In the genomic region with DNA sequence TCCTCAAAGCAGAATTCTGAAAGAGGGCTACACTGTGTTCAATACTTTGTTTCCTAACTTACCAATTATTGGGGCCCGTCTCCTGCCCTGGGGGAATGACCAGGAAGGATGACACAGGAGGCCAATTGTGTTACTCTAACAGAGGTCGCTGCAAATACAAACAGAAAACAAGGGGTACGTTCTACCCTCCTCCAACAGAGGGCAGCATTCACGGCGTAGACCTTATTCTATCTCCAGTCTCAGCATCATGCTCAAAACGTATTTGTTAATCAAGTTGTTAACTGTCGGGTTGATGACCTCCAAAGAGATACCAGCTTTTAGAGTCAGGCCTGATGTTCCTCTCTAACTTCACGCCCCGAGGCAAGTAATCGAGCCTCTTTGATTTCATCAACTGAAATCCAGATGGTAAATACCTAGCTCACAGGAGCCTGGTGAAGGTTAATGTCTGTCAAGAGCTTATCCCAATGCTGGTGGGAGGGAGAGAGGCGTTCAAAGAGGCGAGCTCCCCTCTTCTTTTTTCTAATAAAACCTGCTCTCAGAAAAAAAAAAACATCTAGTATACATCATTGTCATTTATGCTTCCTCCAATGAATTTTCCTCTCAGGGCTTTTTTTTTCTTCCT, we compare ENCODE assay signal across 8 cellular contexts.
DNase-seq lines count a peak whose midpoint lies in the region; ATAC-seq, FAIRE-seq and TF ChIP-seq lines count a peak whose summit lies in the region.

No MANE protein-coding gene starts in this region.

- BruUV-seq in A673 (replicated peaks; lab: Mats Ljungman, UMichigan) = no TSS peak

- TF ChIP-seq EP300 in H1 (IDR thresholded peaks at IDR 0.05; ENCODE audit: borderline replicate concordance in 1 of 2, low read depth in 2 of 2, low read length in 2 of 2) = no peak

- intact Hi-C loops in A673 (cut with micrococcal nuclease; ENCODE audit: unreplicated experiment) = loop anchor here (5.0 to 10.0 kb wide), 3 partner anchors 258 to 573 kb away; no protein-coding TSS in a partner anchor
- intact Hi-C loops in psoas muscle (cut with DNase I) = no loop called here
- intact Hi-C loops in cardiac septum (cut with DNase I) = no loop called here

- H3K27me3 ChIP-seq in A673 (replicated peaks; ENCODE audit: insufficient read depth, low read depth, low read length, poor library complexity) = no peaks in the 10 kb centered on the region
- H3K27me3 ChIP-seq in H1 (replicated peaks in 1 of 4; ENCODE audit: control insufficient read depth in 3 of 4, extremely low read depth in 1 of 4, insufficient read depth in 3 of 4, low read length in 3 of 4) = no peaks in the 10 kb centered on the region
- H3K27me3 ChIP-seq in psoas muscle (ENCODE audit: insufficient read depth in 3 of 3, low read length in 2 of 3) = no peaks in the 10 kb centered on the region

- no peak overlapping the region for H2BK120ac ChIP-seq in H1 (replicated peaks; ENCODE audit: low read depth, low read length)

- H4K5ac ChIP-seq in H1 (ENCODE audit: insufficient read length, low read depth, low read length) = no peak overlapping the region

- peak overlapping the region; percentile 92; the same call in 1 of the 2 replicates for H2AFZ ChIP-seq in H1 (ENCODE audit: low read length)

- peak; percentile 86 for FAIRE-seq in H1 (lab: Jason Lieb, UNC)

- H3K9me3 ChIP-seq in A673 (ENCODE audit: low read depth, low read length, poor library complexity, severe bottlenecking) (no peaks in the 10 kb centered on the region), H1 (ENCODE audit: insufficient read depth in 2 of 2, low read depth in 1 of 2, low read length in 1 of 2) (no peaks in the 10 kb centered on the region), psoas muscle (no peaks in the 10 kb centered on the region)

- H3K27ac ChIP-seq in A673 (ENCODE audit: low read depth, low read length, poor library complexity, severe bottlenecking) (no peak overlapping the region), H1 (ENCODE audit: low read depth, low read length) (no peak overlapping the region), psoas muscle (no peak overlapping the region)

- H3K18ac ChIP-seq in H1 (ENCODE audit: extremely low read depth, low read length) = no peak overlapping the region

- H3K4me2 ChIP-seq in H1 (ENCODE audit: insufficient read depth in 1 of 2, low read depth in 2 of 2, low read length in 2 of 2) = no peak overlapping the region

- H4K20me1 ChIP-seq in H1 (replicated peaks in 1 of 2; ENCODE audit: control insufficient read depth in 1 of 2, insufficient read depth in 2 of 2, low read length in 2 of 2) = no peaks in the 10 kb centered on the region

- H2AK5ac ChIP-seq in H1 (ENCODE audit: low read depth, low read length) = no peak overlapping the region

- no peak overlapping the region for H3K4ac ChIP-seq in H1 (replicated peaks; ENCODE audit: insufficient read length, low read depth, low read length)

- TF ChIP-seq POLR2A in H1 (IDR thresholded peaks at IDR 0.05; ENCODE audit: control extremely low read depth in 1 of 2, low read depth in 2 of 2, low read length in 2 of 2) = no peak

- H3K79me1 ChIP-seq in H1 (ENCODE audit: low read depth, low read length) = no peaks in the 10 kb centered on the region

- H3K79me2 ChIP-seq in H1 (ENCODE audit: control insufficient read depth in 1 of 2, insufficient read depth in 2 of 2, low read length in 2 of 2) = no peaks in the 10 kb centered on the region

- ATAC-seq in psoas muscle (no peak), GM19324 (IDR thresholded peaks at IDR 0.05; ENCODE audit: low FRiP score, unreplicated experiment) (no peak)

- POLR2A ChIA-PET in A673 (lab: Charles Lee; ENCODE audit: low non-redundant PET) = no interaction called here
- POLR2A ChIA-PET in H1 (lab: Charles Lee; ENCODE audit: partially characterized antibody) = interaction anchor here (0.6 kb wide), 1 partner anchor 35 kb away, joined by 4 read pairs; no protein-coding TSS in a partner anchor

- no peak overlapping the region for H3K23ac ChIP-seq in H1 (ENCODE audit: insufficient read length)

- no peak overlapping the region for H2BK12ac ChIP-seq in H1 (ENCODE audit: low read depth, low read length)

- H2BK15ac ChIP-seq in H1 (ENCODE audit: low read length) = no peak overlapping the region

- peak; percentile 70 to 78 for TF ChIP-seq RAD21 in H1 (IDR thresholded peaks at IDR 0.05 in 1 of 2, conservative IDR thresholded peaks at IDR 0.05 in 1 of 2; ENCODE audit: low read depth in 2 of 2, low read length in 2 of 2)

- DNase-seq in A673 (ENCODE audit: low spot score) = peak; percentile 37
- peak; percentile 33 for DNase-seq in GM12865 (ENCODE audit: low read depth)
- DNase-seq in NCI-H69 (lab: John Stamatoyannopoulos, UW) = peak; percentile 49
- peak; percentile 53 to 75 for DNase-seq in H1 (ENCODE audit: low read depth in 1 of 2, low spot score in 2 of 2)
- DNase-seq in psoas muscle = no peak
- DNase-seq in cardiac septum (ENCODE audit: low spot score) = no peak
- DNase-seq in GM19240 (ENCODE audit: insufficient read length, low spot score) = no peak

- TF ChIP-seq CTCF in A673 (conservative IDR thresholded peaks at IDR 0.05; ENCODE audit: low read depth, low read length) (peak; percentile 56), GM12865 (IDR thresholded peaks at IDR 0.05; ENCODE audit: insufficient read depth, low read depth, low read length, missing control alignments) (peak; percentile 49), H1 (IDR thresholded peaks at IDR 0.05; ENCODE audit: control extremely low read depth in 1 of 3, insufficient read depth in 1 of 3, low read depth in 1 of 3, low read length in 3 of 3) (peak in 2 of 3 experiments; percentile 76 to 86; a peak in 3 of 4 replicates), psoas muscle (IDR thresholded peaks at IDR 0.05) (peak; percentile 4)

- no peak overlapping the region for H2BK5ac ChIP-seq in H1 (ENCODE audit: low read depth, low read length)

- H3K4me3 ChIP-seq in A673 (ENCODE audit: low read depth, low read length, poor library complexity, severe bottlenecking) = no peak overlapping the region
- H3K4me3 ChIP-seq in GM12865 (ENCODE audit: low read depth, low read length) = no peak overlapping the region
- no peak overlapping the region for H3K4me3 ChIP-seq in H1 (ENCODE audit: extremely low read depth in 1 of 4, insufficient read depth in 2 of 4, low read depth in 3 of 4, low read length in 4 of 4)
- H3K4me3 ChIP-seq in psoas muscle = no peak overlapping the region

- H3K36me3 ChIP-seq in A673 (ENCODE audit: insufficient read depth, low read length, poor library complexity, severe bottlenecking) (no peaks in the 10 kb centered on the region), H1 (ENCODE audit: control insufficient read depth in 2 of 4, insufficient read depth in 4 of 4, low read length in 3 of 4) (no peaks in the 10 kb centered on the region), psoas muscle (ENCODE audit: insufficient read depth in 1 of 2, low read depth in 1 of 2) (no peaks in the 10 kb centered on the region)

- H2BK20ac ChIP-seq in H1 (ENCODE audit: low read length) = no peak overlapping the region

- H3K23me2 ChIP-seq in H1 (ENCODE audit: low read depth, low read length) = no peaks in the 10 kb centered on the region

- 42% methylated on average over 12 of the region's 12 CpGs; no CpG with 5 or more reads in 1 of the 2 experiments for WGBS in H1 (ENCODE audit: extremely low coverage in 1 of 2, insufficient coverage in 1 of 2, insufficient read length in 1 of 2, insufficient replicate concordance in 2 of 2, low coverage in 1 of 2, low lambda C conversion rate in 2 of 2, missing lambda C conversion rate in 1 of 2), 2 experiments
- WGBS in psoas muscle, 3 donors = 36 to 40% (median 38%) methylated on average over 12 of the region's 12 CpGs

- H4K8ac ChIP-seq in H1 (ENCODE audit: extremely low read depth, insufficient read depth, low read length) = no peak overlapping the region

- H3K4me1 ChIP-seq in A673 (ENCODE audit: insufficient read depth, low read length, poor library complexity, severe bottlenecking) = no peaks in the 10 kb centered on the region
- no peaks in the 10 kb centered on the region; a peak in 1 of 7 replicates for H3K4me1 ChIP-seq in H1 (replicated peaks in 1 of 4; ENCODE audit: control insufficient read depth in 3 of 4, insufficient read depth in 4 of 4, low read length in 3 of 4)
- H3K4me1 ChIP-seq in psoas muscle = no peaks in the 10 kb centered on the region

- no peak overlapping the region for H4K91ac ChIP-seq in H1 (replicated peaks; ENCODE audit: insufficient read length, low read length)

- H3K14ac ChIP-seq in H1 (ENCODE audit: insufficient read length) = no peak overlapping the region

- no peak overlapping the region for H3K56ac ChIP-seq in H1 (replicated peaks; ENCODE audit: insufficient read length, low read depth, low read length)

- no peak overlapping the region for H3K9ac ChIP-seq in H1 (replicated peaks in 1 of 4; ENCODE audit: extremely low read depth in 1 of 4, low read depth in 3 of 4, low read length in 3 of 4)

- CTCF ChIA-PET in A673 (lab: Charles Lee) = no interaction called here
- CTCF ChIA-PET in H1 (lab: Charles Lee; ENCODE audit: partially characterized antibody) = interaction anchor here (0.6 to 2.5 kb wide), 20 partner anchors 9 to 341 kb away, joined by 3 to 31 read pairs (median 4); no protein-coding TSS in a partner anchor

TF ChIP-seq in H1, 55 proteins besides CTCF, POLR2A, EP300 and RAD21:
- TF ChIP-seq GTF2F1 (IDR thresholded peaks at IDR 0.05; ENCODE audit: borderline replicate concordance, low read depth, low read length) (no peak), CREB1 (IDR thresholded peaks at IDR 0.05) (0 out of 2 replicates have a peak, but pooled peaks have one; percentile 31)

Comparison
In these comparisons a context has a peak if more than half of its experiments do, and no peak if none do; other contexts are left out.
1. DNase-seq: peak in A673 (single experiment), GM12865 (single experiment), NCI-H69 (single experiment) and H1 (2 of 2); none in psoas muscle (0 of 2), cardiac septum (single experiment) and GM19240 (single experiment).
2. CTCF ChIP-seq: peak in every context shown above with its lines; median percentile 81 in H1; 56 in A673; 49 in GM12865; 4 in psoas muscle.